9 cellular contexts compared by ENCODE assay signal in genomic region chr17:80474231-80474932, GRCh38. TPM values are rescaled to one million over a fixed set of nuclear protein-coding genes. Genes with fewer than 3 reads are reported as not detected.
DNase-seq lines count a peak whose midpoint lies in the region; ATAC-seq, FAIRE-seq and TF ChIP-seq lines count a peak whose summit lies in the region.
"Had no signal": no experiment of that assay in that cellular context is flagged by ENCODE, and none has a peak within 500 bp of the region (broad histone marks: within the 10 kb centered on the region; RNA-seq: fewer than 3 reads in every experiment).

No MANE protein-coding gene starts in this region.

- no peak overlapping the region for H3K27ac ChIP-seq in small intestine (ENCODE audit: low read depth in 1 of 2, low read length in 1 of 2)
- H3K27ac ChIP-seq in body of pancreas: no peak overlapping the region

- no peak for FAIRE-seq in small intestine (lab: Jason Lieb, UNC)
- FAIRE-seq: G401.6 had no signal

- H3K4me1 ChIP-seq in small intestine (ENCODE audit: control insufficient read depth in 2 of 2, insufficient read depth in 1 of 2, low read depth in 1 of 2, low read length in 1 of 2) (peaks cover 0 to 7% of the 10 kb centered on the region in 2 donors), body of pancreas (peaks cover 43% of the 10 kb centered on the region)

- no peaks in the 10 kb centered on the region for H3K9me3 ChIP-seq in small intestine (ENCODE audit: control insufficient read depth, low read depth)
- no peaks in the 10 kb centered on the region for H3K9me3 ChIP-seq in body of pancreas

- H3K27me3 ChIP-seq in small intestine (ENCODE audit: control insufficient read depth in 2 of 2, insufficient read depth in 2 of 2, low read length in 2 of 2) (peaks cover 22 to 49% of the 10 kb centered on the region in 2 donors), body of pancreas (peaks cover 0 to 52% of the 10 kb centered on the region in 2 donors)

- H3K4me1 Mint-ChIP-seq in activated CD4-positive, alpha-beta memory T cell treated with anti-CD3 and anti-CD28 coated beads for 36 hours (ENCODE audit: low read depth): peaks cover 17% of the 10 kb centered on the region

- H3K36me3 ChIP-seq in small intestine (ENCODE audit: control insufficient read depth in 2 of 2, insufficient read depth in 2 of 2, low read length in 2 of 2) (no peaks in the 10 kb centered on the region), body of pancreas (replicated peaks in 1 of 2; ENCODE audit: insufficient read depth in 1 of 2, low read depth in 2 of 2) (no peaks in the 10 kb centered on the region)

- H3K9me3 Mint-ChIP-seq in activated CD4-positive, alpha-beta memory T cell treated with anti-CD3 and anti-CD28 coated beads for 36 hours: no peaks in the 10 kb centered on the region

- no peak for ATAC-seq in body of pancreas

- peak overlapping the region; percentile 34 for H3K4me3 Mint-ChIP-seq in activated CD4-positive, alpha-beta memory T cell treated with anti-CD3 and anti-CD28 coated beads for 36 hours

- no peak overlapping the region for H3K4me3 ChIP-seq in small intestine (ENCODE audit: low read depth in 1 of 2, low read length in 2 of 2)
- H3K4me3 ChIP-seq in body of pancreas: no peak overlapping the region

- POLR2A ChIA-PET in activated CD4-positive, alpha-beta memory T cell treated with anti-CD3 and anti-CD28 coated beads for 36 hours (lab: Charles Lee): no interaction called here

- CTCF ChIA-PET in activated CD4-positive, alpha-beta memory T cell treated with anti-CD3 and anti-CD28 coated beads for 36 hours (lab: Charles Lee): interaction anchor here (1.8 to 2.2 kb wide), 2 partner anchors 47 to 102 kb away, joined by 5 to 8 read pairs; no protein-coding TSS in a partner anchor

- no peaks in the 10 kb centered on the region for H3K36me3 Mint-ChIP-seq in activated CD4-positive, alpha-beta memory T cell treated with anti-CD3 and anti-CD28 coated beads for 36 hours

- peaks cover 47% of the 10 kb centered on the region for H3K27me3 Mint-ChIP-seq in activated CD4-positive, alpha-beta memory T cell treated with anti-CD3 and anti-CD28 coated beads for 36 hours

- TF ChIP-seq CTCF in body of pancreas (IDR thresholded peaks at IDR 0.05): no peak

- no peak for TF ChIP-seq POLR2A in body of pancreas (IDR thresholded peaks at IDR 0.05)

- no peak overlapping the region for H3K27ac Mint-ChIP-seq in activated CD4-positive, alpha-beta memory T cell treated with anti-CD3 and anti-CD28 coated beads for 36 hours

- WGBS in small intestine, 3 donors: 12 to 18% (median 13%) methylated on average over 16 of the region's 16 CpGs
- 22 to 28% methylated on average over 14 to 16 of the region's 16 CpGs for WGBS in body of pancreas, 2 donors

- intact Hi-C loops in activated CD4-positive, alpha-beta memory T cell treated with anti-CD3 and anti-CD28 coated beads for 36 hours (cut with micrococcal nuclease): no loop called here
- intact Hi-C loops in body of pancreas (cut with DNase I): no loop called here

- DNase-seq in NCI-H187 treated with DMSO at 0.1 percent for 48 hours (lab: John Stamatoyannopoulos, UW): peak; percentile 21
- DNase-seq in NCI-H187 (lab: John Stamatoyannopoulos, UW): no peak
- DNase-seq in LoVo (ENCODE audit: low spot score): peak; percentile 32
- peak; percentile 45 for DNase-seq in activated CD4-positive, alpha-beta memory T cell treated with anti-CD3 and anti-CD28 coated beads for 36 hours
- peak; percentile 84 for DNase-seq in hepatic stellate cell (ENCODE audit: low spot score)
- DNase-seq in NCI-H1092 (lab: John Stamatoyannopoulos, UW): no peak
- no peak for DNase-seq in small intestine
- no peak for DNase-seq in body of pancreas

RNA-seq across cellular contexts. Expression of gene NPTX1, which starts 2.0 kb away (rescaled TPM):
- 1 to 10 TPM; 1.2 to 1.4 TPM for total RNA-seq in activated CD4-positive, alpha-beta memory T cell treated with anti-CD3 and anti-CD28 coated beads for 36 hours
- under 1 TPM in 1 of 3 donors, not detected in 2; 0.39 TPM for polyA plus RNA-seq in small intestine
- under 1 TPM in 1 of 2 donors, not detected in 1; 0.26 TPM for total RNA-seq in body of pancreas

RNA-seq across cellular contexts. Expression of gene ENDOV, which starts 59.4 kb away (rescaled TPM):
- total RNA-seq in activated CD4-positive, alpha-beta memory T cell treated with anti-CD3 and anti-CD28 coated beads for 36 hours: 10 to 100 TPM; 16.1 to 16.3 TPM
- polyA plus RNA-seq in small intestine: 10 to 100 TPM; 13.6 to 39.6 (median 33.2) TPM
- 10 to 100 TPM in 1 of 2 donors, 1 to 10 TPM in 1; 8.3 to 17.5 TPM for total RNA-seq in body of pancreas

Comparison
In these comparisons a context has a peak if more than half of its experiments do, and no peak if none do; other contexts are left out.
1. DNase-seq: peak in NCI-H187 treated with DMSO at 0.1 percent for 48 hours (single experiment), LoVo (single experiment), activated CD4-positive, alpha-beta memory T cell treated with anti-CD3 and anti-CD28 coated beads for 36 hours (single experiment) and hepatic stellate cell (single experiment); none in NCI-H187 (0 of 2), NCI-H1092 (single experiment), small intestine (single experiment) and body of pancreas (0 of 4).